In the genomic region with DNA sequence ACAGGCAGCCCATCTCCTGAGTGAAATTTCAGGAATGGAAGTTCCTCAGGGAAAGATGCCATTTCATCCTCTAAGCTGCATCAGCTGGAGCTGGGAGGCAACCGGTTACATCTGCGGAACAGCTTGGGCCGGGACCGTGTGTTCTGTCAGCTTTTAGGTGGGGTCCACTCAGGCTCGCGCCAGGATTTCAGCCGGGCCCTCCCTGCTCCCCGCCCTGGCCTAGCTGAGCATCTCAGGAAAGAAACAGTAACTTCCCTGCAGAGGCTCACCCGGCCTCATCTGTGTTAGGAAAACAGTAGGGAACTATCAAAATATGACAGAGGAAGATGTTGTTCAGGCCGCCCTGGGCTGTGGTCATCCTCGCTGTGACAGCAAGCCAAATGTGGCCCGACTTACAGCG, we compare ENCODE assay signal across 19 cellular contexts.
"Had no signal": no experiment of that assay in that cellular context is flagged by ENCODE, and none has a peak within 500 bp of the region (broad histone marks: within the 10 kb centered on the region; RNA-seq: fewer than 3 reads in every experiment).

No MANE protein-coding gene starts in this region.

- ATAC-seq: activated CD8-positive, alpha-beta T cell treated with anti-CD3 and anti-CD28 coated beads, Interleukin-2, amount 10 ng/mL, durations not matched to agents 7 days and 5 days; effector memory CD8-positive, alpha-beta T cell; left lung; natural killer cell treated with Interleukin-12 subunit alpha and Interleukin-12 subunit beta and Interleukin-15 and Interleukin-18, amount 100 ng/mL, for 72 hours had no signal

- H3K36me3 ChIP-seq: brain microvascular endothelial cell, left lung, uterus had no signal

- H3K9me3 ChIP-seq: left lung, uterus had no signal

- H3K4me3 ChIP-seq: left lung, smooth muscle cell, uterus had no signal

- H3K27ac ChIP-seq: brain microvascular endothelial cell, epithelial cell of prostate, left lung, uterus had no signal

- H3K4me1 ChIP-seq: left lung, uterus had no signal

- H3K27me3 ChIP-seq: brain microvascular endothelial cell had no signal

- DNase-seq: activated CD4-positive, alpha-beta T cell treated with anti-CD3 and anti-CD28 coated beads, Interleukin-2, amount 10 ng/mL, durations not matched to agents 24 days and 14 days; activated CD4-positive, CD25-positive, alpha-beta regulatory T cell; activated CD8-positive, alpha-beta memory T cell treated with anti-CD3 and anti-CD28 coated beads, Interleukin-2, amount 50 U/mL, for 48 hours; activated CD8-positive, alpha-beta T cell treated with anti-CD3 and anti-CD28 coated beads, Interleukin-2, amount 10 ng/mL, durations not matched to agents 7 days and 5 days; activated naive CD8-positive, alpha-beta T cell treated with anti-CD3 and anti-CD28 coated beads for 36 hours; brain microvascular endothelial cell; cerebellar nuclear complex; effector memory CD8-positive, alpha-beta T cell; hippocampal formation; mesendoderm; nucleus accumbens; posterior cingulate gyrus; stimulated activated CD4-positive, alpha-beta T cell treated with anti-CD3 and anti-CD28 coated beads, Interleukin-4, amount 100 ng/mL, for 4 hours; stimulated activated CD8-positive, alpha-beta memory T cell treated with anti-CD3 and anti-CD28 coated beads, Interleukin-4, amount 100 ng/mL, for 48 hours had no signal
